23 cellular contexts compared by ENCODE assay signal in genomic region chr12:105716621-105717020, GRCh38.
"Had no signal": no experiment of that assay in that cellular context is flagged by ENCODE, and none has a peak within 500 bp of the region (broad histone marks: within the 10 kb centered on the region; RNA-seq: fewer than 3 reads in every experiment).

No MANE protein-coding gene starts in this region.

- H2AFZ ChIP-seq: PC-9 had no signal

- H3K27me3 ChIP-seq: Peyer's patch, SJCRH30 had no signal

- H3K27ac ChIP-seq: HL-60, PC-9, Peyer's patch, SJCRH30 had no signal

- DNase-seq: KBM-7; MV-4-11; NCI-H1048; NCI-H1105; NCI-H1417; NCI-H1436 treated with DMSO at 0.1 percent for 48 hours; NCI-H1694; NCI-H187 treated with DMSO at 0.1 percent for 48 hours; NCI-H2029 treated with DMSO at 0.1 percent for 48 hours; NCI-H2171 treated with DMSO at 0.1 percent for 48 hours; NCI-H345; NCI-H446 treated with DMSO at 0.1 percent for 48 hours; NCI-H510A treated with DMSO at 0.1 percent for 48 hours; NCI-H526; NK-92 treated with Interleukin-12 subunit alpha and Interleukin-12 subunit beta, amount 100 ng/mL, for 24 hours; OCI-M1; PC-9; Peyer's patch; SHP77 treated with DMSO at 0.1 percent for 48 hours; SJCRH30 had no signal

- ATAC-seq: Right ventricle myocardium inferior, SK-N-SH treated with all-trans-retinoic acid at 6 μM for 48 hours had no signal

- H3K4me3 ChIP-seq: PC-9, Peyer's patch, SJCRH30 had no signal

- H3K9me3 ChIP-seq: Peyer's patch, SJCRH30 had no signal

- H3K4me1 ChIP-seq: Peyer's patch had no signal

- H3K36me3 ChIP-seq: Peyer's patch, SJCRH30 had no signal

- H3K4me2 ChIP-seq: PC-9 had no signal
